1 cellular context compared by ENCODE assay signal in the genomic region with DNA sequence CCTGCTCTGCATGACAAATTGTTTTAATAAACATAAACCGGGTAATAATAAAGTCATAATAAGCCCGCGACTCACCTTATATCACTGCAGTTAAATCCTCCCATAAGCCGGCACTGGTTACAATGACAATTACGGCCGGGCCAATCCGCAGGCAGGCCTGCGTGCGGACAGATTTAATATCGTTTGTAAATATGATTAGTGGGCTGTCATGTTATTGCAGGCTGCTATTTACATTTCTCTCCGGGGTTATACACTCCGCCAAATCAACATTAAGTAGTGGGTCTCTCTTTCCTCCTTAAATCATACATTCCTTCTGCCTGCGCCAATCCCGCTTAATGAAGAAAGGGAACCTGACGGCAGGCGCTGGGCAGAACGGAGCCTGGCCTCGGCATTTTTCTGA.
TF ChIP-seq lines count a peak whose summit lies in the region.

No MANE protein-coding gene starts in this region.

TF ChIP-seq in SK-N-SH, 30 proteins besides CTCF, POLR2A, EP300 and RAD21 (continued from another document):
- TF ChIP-seq MAX (IDR thresholded peaks at IDR 0.05; ENCODE audit: low read depth), result no peak
- TF ChIP-seq TAF1 (IDR thresholded peaks at IDR 0.05; ENCODE audit: borderline replicate concordance, low read depth, low read length), result no peak
- no peak for TF ChIP-seq PBX3 (IDR thresholded peaks at IDR 0.05)
- no peak for TF ChIP-seq SIN3A (IDR thresholded peaks at IDR 0.05; ENCODE audit: borderline replicate concordance, low read depth, low read length)
- no peak for TF ChIP-seq RCOR1 (IDR thresholded peaks at IDR 0.05; ENCODE audit: low read length)
- TF ChIP-seq RFX5 (IDR thresholded peaks at IDR 0.05; ENCODE audit: low read length), result no peak
- TF ChIP-seq IRF3 (IDR thresholded peaks at IDR 0.05; ENCODE audit: low read depth, low read length), result no peak
- no peak for TF ChIP-seq GATA2 (CRISPR knock-in tag; IDR thresholded peaks at IDR 0.05)
- TF ChIP-seq RXRA (IDR thresholded peaks at IDR 0.05; ENCODE audit: borderline replicate concordance, low read depth), result no peak
- TF ChIP-seq EZH2phosphoT487 (IDR thresholded peaks at IDR 0.05; ENCODE audit: borderline replicate concordance, low read depth), result no peak
